In genomic region chr12:131189781-131190180, GRCh38 we compare ENCODE assay signal across 30 cellular contexts.
"Had no signal": no experiment of that assay in that cellular context is flagged by ENCODE, and none has a peak within 500 bp of the region (broad histone marks: within the 10 kb centered on the region; RNA-seq: fewer than 3 reads in every experiment).

No MANE protein-coding gene starts in this region.

- H3K27ac Mint-ChIP-seq: activated CD4-positive, alpha-beta T cell treated with anti-CD3 and anti-CD28 coated beads, Interleukin-2, amount 10 ng/mL, durations not matched to agents 7 days and 5 days; activated CD8-positive, alpha-beta T cell treated with anti-CD3 and anti-CD28 coated beads for 36 hours; activated naive CD4-positive, alpha-beta T cell treated with anti-CD3 and anti-CD28 coated beads, Interleukin-2, amount 50 U/mL, for 24 hours; activated naive CD8-positive, alpha-beta T cell treated with anti-CD3 and anti-CD28 coated beads, Interleukin-2, amount 10 ng/mL, durations not matched to agents 7 days and 5 days; T-helper 1 cell treated with Interleukin-12 subunit alpha and Interleukin-12 subunit beta and Interleukin-4 antibody, amounts not matched to agents 30 μg/mL and 1 μg/mL, for 36 hours; T-helper 2 cell treated with Interferon-gamma antibody and Interleukin-4, amounts not matched to agents 5 μg/mL and 100 μg/mL, for 36 hours had no signal

- H3K36me3 ChIP-seq: ascending aorta, cardiac muscle cell, MG63, Peyer's patch, SJSA1 had no signal

- H3K4me1 Mint-ChIP-seq: activated CD4-positive, alpha-beta T cell treated with anti-CD3 and anti-CD28 coated beads, Interleukin-2, amount 10 ng/mL, durations not matched to agents 7 days and 5 days; activated naive CD4-positive, alpha-beta T cell treated with anti-CD3 and anti-CD28 coated beads, Interleukin-2, amount 50 U/mL, for 24 hours; activated naive CD8-positive, alpha-beta T cell treated with anti-CD3 and anti-CD28 coated beads, Interleukin-2, amount 10 ng/mL, durations not matched to agents 7 days and 5 days; central memory CD8-positive, alpha-beta T cell had no signal

- H3K9ac ChIP-seq: SK-N-SH had no signal

- H3K4me2 ChIP-seq: SK-N-SH had no signal

- H3K36me3 Mint-ChIP-seq: activated naive CD4-positive, alpha-beta T cell treated with anti-CD3 and anti-CD28 coated beads, Interleukin-2, amount 50 U/mL, for 24 hours; activated naive CD8-positive, alpha-beta T cell treated with anti-CD3 and anti-CD28 coated beads, Interleukin-2, amount 10 ng/mL, durations not matched to agents 7 days and 5 days had no signal

- DNase-seq: activated CD4-positive, alpha-beta T cell treated with anti-CD3 and anti-CD28 coated beads, Interleukin-2, amount 10 ng/mL, durations not matched to agents 7 days and 5 days; activated CD8-positive, alpha-beta memory T cell treated with anti-CD3 and anti-CD28 coated beads, Interleukin-2, amount 50 U/mL, for 4 hours; activated CD8-positive, alpha-beta T cell treated with anti-CD3 and anti-CD28 coated beads for 36 hours; activated gamma-delta T cell; activated naive CD4-positive, alpha-beta T cell treated with Interleukin-2 at 50 U/mL for 16 hours; activated naive CD8-positive, alpha-beta T cell treated with anti-CD3 and anti-CD28 coated beads, Interleukin-2, amount 10 ng/mL, durations not matched to agents 7 days and 5 days; activated T-cell treated with anti-CD3 and anti-CD28 coated beads for 4 hours; activated T-cell treated with anti-CD3 and anti-CD28 coated beads, Interleukin-2, amount 50 U/mL, for 48 hours; amygdala; Kasumi-1; KG1; MG63; NCI-H1048; NCI-H1436 treated with DMSO at 0.1 percent for 48 hours; NCI-H1694 treated with DMSO at 0.1 percent for 48 hours; NCI-H2029; NCI-H345; NCI-H524 treated with DMSO at 0.1 percent for 48 hours; PC-3; Peyer's patch; RPMI8226; SHP77 treated with DMSO at 0.1 percent for 48 hours; SK-N-SH had no signal

- H3K4me1 ChIP-seq: ascending aorta, Peyer's patch, SJSA1 had no signal

- H3K4me3 Mint-ChIP-seq: activated CD4-positive, alpha-beta T cell treated with anti-CD3 and anti-CD28 coated beads, Interleukin-2, amount 10 ng/mL, durations not matched to agents 7 days and 5 days; activated CD8-positive, alpha-beta T cell treated with anti-CD3 and anti-CD28 coated beads for 36 hours; activated naive CD4-positive, alpha-beta T cell treated with anti-CD3 and anti-CD28 coated beads, Interleukin-2, amount 50 U/mL, for 24 hours; activated naive CD8-positive, alpha-beta T cell treated with anti-CD3 and anti-CD28 coated beads, Interleukin-2, amount 10 ng/mL, durations not matched to agents 7 days and 5 days; central memory CD8-positive, alpha-beta T cell; T-helper 1 cell treated with Interleukin-12 subunit alpha and Interleukin-12 subunit beta and Interleukin-4 antibody, amounts not matched to agents 30 μg/mL and 1 μg/mL, for 36 hours; T-helper 2 cell treated with Interferon-gamma antibody and Interleukin-4, amounts not matched to agents 5 μg/mL and 100 μg/mL, for 36 hours had no signal

- H3K27me3 ChIP-seq: ascending aorta, Peyer's patch, SJSA1 had no signal

- H3K9me3 ChIP-seq: ascending aorta, MG63, SJSA1, SK-N-SH had no signal

- H3K9me3 Mint-ChIP-seq: activated naive CD4-positive, alpha-beta T cell treated with anti-CD3 and anti-CD28 coated beads, Interleukin-2, amount 50 U/mL, for 24 hours; central memory CD8-positive, alpha-beta T cell; T-helper 2 cell treated with Interferon-gamma antibody and Interleukin-4, amounts not matched to agents 5 μg/mL and 100 μg/mL, for 36 hours had no signal

- H3K27ac ChIP-seq: ascending aorta, cardiac muscle cell, Peyer's patch, SJSA1 had no signal

- H3K4me3 ChIP-seq: ascending aorta, cardiac muscle cell, MG63, Peyer's patch, SJSA1 had no signal

- ATAC-seq: activated CD8-positive, alpha-beta T cell treated with anti-CD3 and anti-CD28 coated beads for 36 hours; PC-3 had no signal
